Comparison of ENCODE assay signal across 17 cellular contexts in genomic region chr5:110376281-110376916, GRCh38.
DNase-seq lines count a peak whose midpoint lies in the region; ATAC-seq and TF ChIP-seq lines count a peak whose summit lies in the region.
"Had no signal": no experiment of that assay in that cellular context is flagged by ENCODE, and none has a peak within 500 bp of the region (broad histone marks: within the 10 kb centered on the region; RNA-seq: fewer than 3 reads in every experiment).

No MANE protein-coding gene starts in this region.

- H3K79me2 ChIP-seq in GM23338 (replicated peaks; ENCODE audit: insufficient read depth) (no peaks in the 10 kb centered on the region), smooth muscle cell (ENCODE audit: low read depth) (no peaks in the 10 kb centered on the region), OCI-LY7 (ENCODE audit: insufficient read depth, low read depth, low read length) (no peaks in the 10 kb centered on the region)

- no peaks in the 10 kb centered on the region for H3K9me2 ChIP-seq in GM23338 (ENCODE audit: insufficient read depth)
- no peaks in the 10 kb centered on the region for H3K9me2 ChIP-seq in OCI-LY7 (ENCODE audit: insufficient read depth, low read length)

- no peaks in the 10 kb centered on the region for H3K9me3 ChIP-seq in smooth muscle cell (replicated peaks; ENCODE audit: low read depth)
- no peaks in the 10 kb centered on the region for H3K9me3 ChIP-seq in OCI-LY7 (ENCODE audit: low read length)
- H3K9me3 ChIP-seq: testis had no signal

- DNase-seq in GM23338 (ENCODE audit: low spot score), result peak; percentile 6
- DNase-seq in dedifferentiated amniotic fluid mesenchymal stem cell (ENCODE audit: extremely low spot score), result peak; percentile 81
- DNase-seq in medulla oblongata (ENCODE audit: extremely low spot score), result peak; percentile 18
- no peak for DNase-seq in smooth muscle cell (lab: John Stamatoyannopoulos, UW; ENCODE audit: unreplicated experiment)
- DNase-seq in OCI-LY7 (ENCODE audit: low spot score), result no peak
- no peak for DNase-seq in stimulated activated naive CD8-positive, alpha-beta T cell treated with anti-CD3 and anti-CD28 coated beads, Interleukin-15, Interleukin-2, amounts not matched to agents 100 U/mL and 50 U/mL, for 24 hours
- DNase-seq in erythroblast (lab: John Stamatoyannopoulos, UW), result no peak
- no peak for DNase-seq in activated T-cell treated with anti-CD3 and anti-CD28 coated beads, Interleukin-2, amount 50 U/mL, for 24 hours
- DNase-seq: activated B cell treated with CpG ODN at 0.5 μM for 24 hours; activated CD8-positive, alpha-beta memory T cell treated with anti-CD3 and anti-CD28 coated beads for 24 hours; NCI-H1436; NCI-H774; PC-9; testis had no signal

- POLR2A ChIA-PET in OCI-LY7 (lab: Charles Lee), result no interaction called here

- ATAC-seq in GM23338, result no peak
- ATAC-seq in stimulated activated naive CD8-positive, alpha-beta T cell treated with anti-CD3 and anti-CD28 coated beads, Interleukin-15, Interleukin-2, amounts not matched to agents 100 U/mL and 50 U/mL, for 24 hours, result no peak

- H3K4me2 ChIP-seq in GM23338 (no peak overlapping the region), smooth muscle cell (peak overlapping the region; percentile 66), OCI-LY7 (ENCODE audit: low read length) (no peak overlapping the region)
- H3K4me2 ChIP-seq: PC-9 had no signal

- H3F3A ChIP-seq in GM23338 (replicated peaks; ENCODE audit: low read depth) (no peaks in the 10 kb centered on the region), smooth muscle cell (ENCODE audit: low read depth) (peaks cover 23% of the 10 kb centered on the region)

- H3K9me3 Mint-ChIP-seq in GM23338, result no peaks in the 10 kb centered on the region
- no peaks in the 10 kb centered on the region for H3K9me3 Mint-ChIP-seq in activated T-cell treated with anti-CD3 and anti-CD28 coated beads, Interleukin-2, amount 50 U/mL, for 24 hours
- H3K9me3 Mint-ChIP-seq: activated B cell treated with CpG ODN at 0.5 μM for 24 hours; central memory CD8-positive, alpha-beta T cell had no signal

- H4K20me1 ChIP-seq in GM23338 (replicated peaks; ENCODE audit: insufficient read depth) (no peaks in the 10 kb centered on the region), smooth muscle cell (ENCODE audit: low read depth) (no peaks in the 10 kb centered on the region), OCI-LY7 (ENCODE audit: insufficient read depth, low read length) (no peaks in the 10 kb centered on the region)

- H3K36me3 ChIP-seq in GM23338 (ENCODE audit: insufficient read depth) (no peaks in the 10 kb centered on the region), smooth muscle cell (ENCODE audit: low read depth) (no peaks in the 10 kb centered on the region), OCI-LY7 (ENCODE audit: insufficient read depth, low read length) (no peaks in the 10 kb centered on the region)

- no peak overlapping the region for H3K27ac ChIP-seq in GM23338 (ENCODE audit: low read depth)
- peak overlapping the region; percentile 93 for H3K27ac ChIP-seq in smooth muscle cell (ENCODE audit: low read depth)
- no peak overlapping the region for H3K27ac ChIP-seq in OCI-LY7 (ENCODE audit: low read depth, low read length, poor library complexity, severe bottlenecking)
- H3K27ac ChIP-seq: PC-9, testis had no signal

- H3K27me3 Mint-ChIP-seq in GM23338 (ENCODE audit: insufficient read depth, low read depth, poor library complexity), result no peaks in the 10 kb centered on the region
- no peaks in the 10 kb centered on the region for H3K27me3 Mint-ChIP-seq in activated T-cell treated with anti-CD3 and anti-CD28 coated beads, Interleukin-2, amount 50 U/mL, for 24 hours
- H3K27me3 Mint-ChIP-seq: activated B cell treated with CpG ODN at 0.5 μM for 24 hours; central memory CD8-positive, alpha-beta T cell; progenitor cell of endocrine pancreas had no signal

- H3K4me1 Mint-ChIP-seq in GM23338, result no peaks in the 10 kb centered on the region
- no peaks in the 10 kb centered on the region for H3K4me1 Mint-ChIP-seq in activated T-cell treated with anti-CD3 and anti-CD28 coated beads, Interleukin-2, amount 50 U/mL, for 24 hours (ENCODE audit: low read depth)
- H3K4me1 Mint-ChIP-seq: central memory CD8-positive, alpha-beta T cell had no signal

- 49% methylated on average over 4 of the region's 4 CpGs for WGBS in smooth muscle cell (ENCODE audit: low lambda C conversion rate)

- H3K27ac Mint-ChIP-seq in GM23338, result no peak overlapping the region
- no peak overlapping the region for H3K27ac Mint-ChIP-seq in activated T-cell treated with anti-CD3 and anti-CD28 coated beads, Interleukin-2, amount 50 U/mL, for 24 hours
- H3K27ac Mint-ChIP-seq: activated B cell treated with CpG ODN at 0.5 μM for 24 hours, CD14-positive monocyte, progenitor cell of endocrine pancreas had no signal

- CTCF ChIA-PET in OCI-LY7 (lab: Charles Lee; ENCODE audit: unreplicated experiment), result no interaction called here

- H3K4me3 ChIP-seq in GM23338, result no peak overlapping the region
- no peak overlapping the region for H3K4me3 ChIP-seq in smooth muscle cell
- H3K4me3 ChIP-seq in OCI-LY7 (ENCODE audit: low read depth, low read length, poor library complexity, severe bottlenecking), result no peak overlapping the region
- H3K4me3 ChIP-seq: PC-9, testis had no signal

- no peaks in the 10 kb centered on the region for H3K36me3 Mint-ChIP-seq in GM23338 (ENCODE audit: low read depth)
- H3K36me3 Mint-ChIP-seq in activated T-cell treated with anti-CD3 and anti-CD28 coated beads, Interleukin-2, amount 50 U/mL, for 24 hours (ENCODE audit: low read depth), result no peaks in the 10 kb centered on the region
- H3K36me3 Mint-ChIP-seq: CD14-positive monocyte had no signal

- no peak overlapping the region for H3K9ac ChIP-seq in smooth muscle cell (ENCODE audit: low read depth)

- no peak for TF ChIP-seq POLR2A in erythroblast (IDR thresholded peaks at IDR 0.05; ENCODE audit: low read length)

- intact Hi-C loops in OCI-LY7 (cut with micrococcal nuclease; ENCODE audit: unreplicated experiment), result no loop called here

- no peak for TF ChIP-seq CTCF in GM23338 (conservative IDR thresholded peaks at IDR 0.05; ENCODE audit: low read depth in 2 of 2)
- no peak for TF ChIP-seq CTCF in smooth muscle cell (IDR thresholded peaks at IDR 0.05; ENCODE audit: borderline replicate concordance, insufficient read depth, poor library complexity, severe bottlenecking)
- no peak for TF ChIP-seq CTCF in OCI-LY7 (conservative IDR thresholded peaks at IDR 0.05; ENCODE audit: low read length)

- H3K4me3 Mint-ChIP-seq in GM23338, result no peak overlapping the region
- H3K4me3 Mint-ChIP-seq in activated T-cell treated with anti-CD3 and anti-CD28 coated beads, Interleukin-2, amount 50 U/mL, for 24 hours, result no peak overlapping the region
- H3K4me3 Mint-ChIP-seq: activated B cell treated with CpG ODN at 0.5 μM for 24 hours; CD14-positive monocyte; central memory CD8-positive, alpha-beta T cell had no signal

- H3K4me1 ChIP-seq in GM23338 (ENCODE audit: insufficient read depth) (no peaks in the 10 kb centered on the region), smooth muscle cell (ENCODE audit: low read depth) (peaks cover 10% of the 10 kb centered on the region), OCI-LY7 (ENCODE audit: insufficient read depth, low read length, poor library complexity, severe bottlenecking) (no peaks in the 10 kb centered on the region)
- H3K4me1 ChIP-seq: testis had no signal

- H3K27me3 ChIP-seq in GM23338 (ENCODE audit: insufficient read depth), result no peaks in the 10 kb centered on the region
- no peaks in the 10 kb centered on the region for H3K27me3 ChIP-seq in smooth muscle cell (ENCODE audit: low read depth)
- H3K27me3 ChIP-seq: testis had no signal

- no TSS peak for BruUV-seq in OCI-LY7 (replicated peaks; lab: Mats Ljungman, UMichigan)

- H2AFZ ChIP-seq in GM23338, result no peak overlapping the region; the same call in 1 of the 2 replicates
- H2AFZ ChIP-seq in smooth muscle cell (ENCODE audit: low read depth), result no peak overlapping the region
- H2AFZ ChIP-seq in OCI-LY7 (ENCODE audit: low read length), result no peak overlapping the region
- H2AFZ ChIP-seq: PC-9 had no signal

TF ChIP-seq in GM23338, 12 proteins besides CTCF, POLR2A, EP300 and RAD21 (continues in another document):
- TF ChIP-seq ETS1 (IDR thresholded peaks at IDR 0.05), result no peak
- no peak for TF ChIP-seq ZNF331 (CRISPR knock-in tag; IDR thresholded peaks at IDR 0.05; ENCODE audit: low read depth)
- TF ChIP-seq CREB1 (CRISPR knock-in tag; IDR thresholded peaks at IDR 0.05; ENCODE audit: low read depth), result no peak

Comparison
In these comparisons a context has a peak if more than half of its experiments do, and no peak if none do; other contexts are left out.
1. DNase-seq: peak in GM23338 (single experiment), dedifferentiated amniotic fluid mesenchymal stem cell (single experiment) and medulla oblongata (single experiment); none in smooth muscle cell (single experiment), OCI-LY7 (single experiment), stimulated activated naive CD8-positive, alpha-beta T cell treated with anti-CD3 and anti-CD28 coated beads, Interleukin-15, Interleukin-2, amounts not matched to agents 100 U/mL and 50 U/mL, for 24 hours (single experiment), erythroblast (0 of 2) and activated T-cell treated with anti-CD3 and anti-CD28 coated beads, Interleukin-2, amount 50 U/mL, for 24 hours (single experiment).